Comparison of ENCODE assay signal across 8 cellular contexts in the genomic region with DNA sequence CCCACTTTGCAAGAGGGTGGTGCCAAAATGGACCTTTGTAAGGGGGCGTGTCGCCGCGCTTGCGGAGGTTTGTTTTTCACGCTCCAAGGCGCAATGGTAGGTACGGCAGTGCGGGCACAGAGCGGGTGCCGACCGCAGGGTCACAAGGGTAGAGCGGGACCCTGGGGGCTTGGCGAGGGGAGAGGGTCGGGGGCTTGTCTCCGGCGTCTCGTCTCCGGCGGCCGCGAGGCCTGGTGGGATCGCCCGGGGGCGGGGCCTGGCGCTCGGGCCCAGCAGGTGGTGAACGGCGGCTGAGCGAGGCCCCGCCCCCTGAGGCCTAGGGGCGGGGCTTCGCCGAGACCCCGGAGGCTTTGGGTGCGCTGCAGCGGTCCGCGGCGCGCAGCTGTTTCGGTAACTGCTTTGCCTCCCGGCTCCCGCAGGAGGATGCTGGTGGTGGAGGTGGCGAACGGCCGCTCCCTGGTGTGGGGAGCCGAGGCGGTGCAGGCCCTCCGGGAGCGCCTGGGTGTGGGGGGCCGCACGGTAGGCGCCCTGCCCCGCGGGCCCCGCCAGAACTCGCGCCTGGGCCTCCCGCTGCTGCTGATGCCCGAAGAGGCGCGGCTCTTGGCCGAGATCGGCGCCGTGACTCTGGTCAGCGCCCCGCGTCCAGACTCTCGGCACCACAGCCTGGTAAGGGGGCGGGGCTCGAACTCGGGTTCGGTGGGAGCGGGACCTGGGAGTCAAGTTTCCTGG. TPM values are rescaled to one million over a fixed set of nuclear protein-coding genes. Genes with fewer than 3 reads are reported as not detected.
DNase-seq lines count a peak whose midpoint lies in the region; ATAC-seq and TF ChIP-seq lines count a peak whose summit lies in the region.

A gene (plus strand): TSS at position 367 of the 729 bp plus-strand sequence. CDS start 57 bp downstream, at position 424.

- intact Hi-C loops in left ventricle myocardium superior (cut with micrococcal nuclease), result no loop called here
- intact Hi-C loops in psoas muscle (cut with DNase I), result loop anchor here in 1 of 2 donors (1.0 kb wide), 1 partner anchor 9 kb away; a partner anchor contains a TSS
- intact Hi-C loops in aorta (cut with DNase I), result loop anchor here (1.0 to 10.0 kb wide), 4 partner anchors 54 to 326 kb away; a partner anchor contains a TSS

- WGBS in psoas muscle, 3 donors, result 0 to 1% (median 1%) methylated on average over 35 to 76 of the region's 76 CpGs
- WGBS in aorta, 2 donors, result 1% methylated on average over 69 to 76 of the region's 76 CpGs

- H3K9me3 ChIP-seq in Loucy (ENCODE audit: insufficient read depth, low read depth, low read length) (no peaks in the 10 kb centered on the region), SJSA1 (replicated peaks) (no peaks in the 10 kb centered on the region), adipocyte (ENCODE audit: control insufficient read depth, low read length) (no peaks in the 10 kb centered on the region), psoas muscle (no peaks in the 10 kb centered on the region), aorta (ENCODE audit: control insufficient read depth, low read length) (no peaks in the 10 kb centered on the region)

- H3K79me2 ChIP-seq in Loucy (ENCODE audit: insufficient read depth, low read length), result peaks cover 47% of the 10 kb centered on the region

- H2AFZ ChIP-seq in Loucy (ENCODE audit: low read length), result peak within 1 kb of the TSS; percentile 97

- H4K20me1 ChIP-seq in Loucy (ENCODE audit: insufficient read depth, low read length, poor library complexity, severe bottlenecking), result peaks cover 26% of the 10 kb centered on the region

- H3K36me3 ChIP-seq in H7 (replicated peaks; ENCODE audit: control insufficient read depth, insufficient read depth, low read length) (peaks cover 17% of the 10 kb centered on the region), Loucy (ENCODE audit: insufficient read depth, low read length) (peaks cover 10% of the 10 kb centered on the region; the same call in 1 of the 2 replicates), SJSA1 (peaks cover 37% of the 10 kb centered on the region), adipocyte (ENCODE audit: control insufficient read depth, insufficient read depth, low read length, severe bottlenecking) (peaks cover 13% of the 10 kb centered on the region), psoas muscle (ENCODE audit: insufficient read depth in 1 of 2, low read depth in 1 of 2) (peaks cover 6 to 46% of the 10 kb centered on the region in 2 donors), aorta (ENCODE audit: control insufficient read depth in 1 of 2, insufficient read depth in 2 of 2, low read length in 1 of 2) (no peaks in the 10 kb centered on the region)

- peak within 1 kb of the TSS; percentile 93 for H3K9ac ChIP-seq in Loucy (ENCODE audit: low read depth, low read length, poor library complexity, severe bottlenecking)
- H3K9ac ChIP-seq in adipocyte (ENCODE audit: low read length), result peak within 1 kb of the TSS; percentile 96

- no peaks in the 10 kb centered on the region for H3K9me2 ChIP-seq in Loucy (replicated peaks; ENCODE audit: low read depth, low read length)

- no peaks in the 10 kb centered on the region for H3F3A ChIP-seq in Loucy (ENCODE audit: low read depth)

- ATAC-seq in left ventricle myocardium superior (peak; percentile 53), psoas muscle (peak; percentile 28 to 54 (median 45)), aorta (ENCODE audit: low FRiP score) (peak; percentile 65)

- peak within 1 kb of the TSS; percentile 82 for H3K4me2 ChIP-seq in Loucy (ENCODE audit: low read depth, low read length, poor library complexity, severe bottlenecking)

- H3K27ac ChIP-seq in SJSA1, result peak within 1 kb of the TSS; percentile 96
- H3K27ac ChIP-seq in psoas muscle, result peak within 1 kb of the TSS; percentile 99
- peak within 1 kb of the TSS; percentile 47 to 94 for H3K27ac ChIP-seq in aorta (ENCODE audit: low read depth in 1 of 2, low read length in 2 of 2)

- TF ChIP-seq CTCF in GM10266 (IDR thresholded peaks at IDR 0.05; ENCODE audit: control insufficient read depth, insufficient read depth, low read depth, missing control alignments) (no peak), Loucy (conservative IDR thresholded peaks at IDR 0.05; ENCODE audit: low read length) (no peak), psoas muscle (IDR thresholded peaks at IDR 0.05) (no peak)

- H3K4me3 ChIP-seq in H7 (ENCODE audit: insufficient read depth, low read depth, low read length) (peak within 1 kb of the TSS; percentile 90), Loucy (ENCODE audit: low read length, poor library complexity, severe bottlenecking) (peak within 1 kb of the TSS; percentile 89), SJSA1 (peak within 1 kb of the TSS; percentile 88), adipocyte (ENCODE audit: low read length) (peak within 1 kb of the TSS; percentile 91), psoas muscle (peak within 1 kb of the TSS; percentile 75), aorta (ENCODE audit: low read length in 2 of 2) (peak within 1 kb of the TSS; percentile 42 to 54)

- DNase-seq in GM10266 (ENCODE audit: extremely low spot score) (peak; percentile 86), H7 (peak; percentile 95), SJSA1 (ENCODE audit: low read depth in 1 of 2, low spot score in 2 of 2) (peak; percentile 84 to 96), adipocyte (ENCODE audit: low read depth) (peak; percentile 93), left ventricle myocardium superior (peak; percentile 95), psoas muscle (peak in 1 of 2 donors; percentile 86), aorta (peak; percentile 94)

- H3K4me1 ChIP-seq in Loucy (ENCODE audit: insufficient read depth, low read length, poor library complexity, severe bottlenecking), result peaks cover 26% of the 10 kb centered on the region
- H3K4me1 ChIP-seq in SJSA1 (replicated peaks), result peaks cover 13% of the 10 kb centered on the region
- peaks cover 18% of the 10 kb centered on the region for H3K4me1 ChIP-seq in adipocyte (ENCODE audit: control insufficient read depth, insufficient read depth, low read length)
- H3K4me1 ChIP-seq in psoas muscle, result peaks cover 17% of the 10 kb centered on the region
- H3K4me1 ChIP-seq in aorta (ENCODE audit: control insufficient read depth in 1 of 2, insufficient read depth in 2 of 2, low read length in 2 of 2), result no peaks in the 10 kb centered on the region

- H3K27me3 ChIP-seq in H7 (ENCODE audit: control insufficient read depth, insufficient read depth, low read length), result no peaks in the 10 kb centered on the region
- no peaks in the 10 kb centered on the region for H3K27me3 ChIP-seq in Loucy (ENCODE audit: insufficient read depth, low read length, poor library complexity, severe bottlenecking)
- H3K27me3 ChIP-seq in SJSA1 (replicated peaks), result no peaks in the 10 kb centered on the region
- H3K27me3 ChIP-seq in adipocyte (replicated peaks; ENCODE audit: control insufficient read depth, insufficient read depth, low read length), result no peaks in the 10 kb centered on the region
- H3K27me3 ChIP-seq in psoas muscle (ENCODE audit: insufficient read depth in 3 of 3, low read length in 2 of 3), result no peaks in the 10 kb centered on the region
- H3K27me3 ChIP-seq in aorta (ENCODE audit: control insufficient read depth in 1 of 2, insufficient read depth in 2 of 2, low read length in 1 of 2), result no peaks in the 10 kb centered on the region

RNA-seq across cellular contexts. Expression of the gene that starts here (rescaled TPM):
- 76.9 and 87.8 TPM in 2 replicates for total RNA-seq in H7 (2014; rRNA removed; shearing (Covaris generic))
- 85.4 and 106 TPM in 2 replicates for total RNA-seq in SJSA1 (2014; rRNA removed; shearing (Covaris generic))
- total RNA-seq in left ventricle myocardium superior (18.5 TPM), psoas muscle (10 to 100 TPM; 17.4 to 44.6 (median 19.2) TPM), aorta (10 to 100 TPM; 24.6 to 28.1 TPM)
- polyA plus RNA-seq in psoas muscle (10 to 100 TPM; 15.5 to 42.6 (median 24.5) TPM), aorta (10 to 100 TPM; 21.5 to 46.3 TPM)
